In the genomic region with DNA sequence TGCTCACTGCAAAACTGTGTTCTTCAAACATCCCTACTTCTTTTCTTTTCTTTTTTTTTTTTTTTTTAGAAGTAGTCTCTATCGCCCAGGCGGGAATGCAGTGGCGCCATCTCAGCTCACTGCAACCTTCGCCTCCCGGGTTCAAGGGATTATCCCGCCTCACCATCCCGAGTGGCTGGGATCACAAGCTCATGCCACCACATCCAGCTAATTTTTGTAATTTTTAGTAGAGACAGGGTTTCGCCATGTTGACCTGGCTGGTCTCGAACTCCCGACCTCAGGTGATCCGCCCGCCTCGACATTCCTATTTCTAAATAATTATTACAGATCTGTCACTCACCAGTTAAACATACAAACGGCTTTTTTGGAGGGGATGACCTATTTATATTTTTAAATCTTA, we compare ENCODE assay signal across 9 cellular contexts. TPM values are rescaled to one million over a fixed set of nuclear protein-coding genes. Genes with fewer than 3 reads are reported as not detected.
A peak's percentile ranks its signal among the peaks of the same experiment; 100 is the strongest.
DNase-seq lines count a peak whose midpoint lies in the region; ATAC-seq and TF ChIP-seq lines count a peak whose summit lies in the region.
"Had no signal": no experiment of that assay in that cellular context is flagged by ENCODE, and none has a peak within 500 bp of the region (broad histone marks: within the 10 kb centered on the region; RNA-seq: fewer than 3 reads in every experiment).

No MANE protein-coding gene starts in this region.

- H3K4me3 ChIP-seq in GM23248, result peak overlapping the region; percentile 95
- H3K4me3 ChIP-seq in WERI-Rb-1 (ENCODE audit: low read depth, low read length), result peak overlapping the region; percentile 89
- peak overlapping the region; percentile 96 for H3K4me3 ChIP-seq in skeletal muscle cell (ENCODE audit: low read depth, low read length)

- H3K4me2 ChIP-seq in GM23248 (ENCODE audit: unreplicated experiment), result peak overlapping the region; percentile 94

- DNase-seq in GM23248 (no peak), WERI-Rb-1 (no peak), foreskin keratinocyte (no peak), skeletal muscle cell (ENCODE audit: low read depth) (no peak), NOMO-1 treated with DMSO at 0.1 percent for 48 hours (lab: John Stamatoyannopoulos, UW; ENCODE audit: unreplicated experiment) (no peak), NCI-H1417 (lab: John Stamatoyannopoulos, UW) (no peak)

- no peaks in the 10 kb centered on the region for H3K9me2 ChIP-seq in GM23248 (ENCODE audit: insufficient read depth)

- H3K79me2 ChIP-seq in GM23248 (ENCODE audit: insufficient read depth), result peaks cover 80% of the 10 kb centered on the region

- no peaks in the 10 kb centered on the region for H4K20me1 ChIP-seq in GM23248 (ENCODE audit: insufficient read depth)

- no peak for TF ChIP-seq CTCF in WERI-Rb-1 (IDR thresholded peaks at IDR 0.05; ENCODE audit: low read depth, low read length)
- no peak for TF ChIP-seq CTCF in foreskin keratinocyte (conservative IDR thresholded peaks at IDR 0.05)

- in situ Hi-C loops in GM23248 (cut with MboI), result loop anchor here (5.0 kb wide), 1 partner anchor 99 kb away; no protein-coding TSS in a partner anchor

- no peak for ATAC-seq in foreskin keratinocyte
- no peak for ATAC-seq in GM21381 (IDR thresholded peaks at IDR 0.05; ENCODE audit: unreplicated experiment)
- ATAC-seq in HG03139 (IDR thresholded peaks at IDR 0.05; ENCODE audit: unreplicated experiment), result no peak

- H3K27me3 ChIP-seq in GM23248 (replicated peaks; ENCODE audit: insufficient read depth) (no peaks in the 10 kb centered on the region), WERI-Rb-1 (ENCODE audit: insufficient read depth, low read depth, severe bottlenecking) (no peaks in the 10 kb centered on the region), foreskin keratinocyte (no peaks in the 10 kb centered on the region)

- WGBS in GM23248 (ENCODE audit: low coverage in 1 of 2, low lambda C conversion rate in 2 of 2, missing lambda C conversion rate in 2 of 2), 2 experiments, result 41 to 45% methylated on average over 14 of the region's 14 CpGs

- peak overlapping the region; percentile 84 for H2AFZ ChIP-seq in GM23248

- peak overlapping the region; percentile 94 for H3K9ac ChIP-seq in GM23248

- H3K9me3 ChIP-seq in GM23248 (ENCODE audit: low read depth) (no peaks in the 10 kb centered on the region), WERI-Rb-1 (ENCODE audit: severe bottlenecking) (no peaks in the 10 kb centered on the region)

- H3K36me3 ChIP-seq in GM23248 (ENCODE audit: low read depth) (no peaks in the 10 kb centered on the region), WERI-Rb-1 (peaks cover 14% of the 10 kb centered on the region)

- peaks cover 21% of the 10 kb centered on the region for H3F3A ChIP-seq in GM23248 (ENCODE audit: insufficient read depth)

- H3K27ac ChIP-seq in GM23248, result no peak overlapping the region; the same call in 1 of the 2 replicates
- no peak overlapping the region for H3K27ac ChIP-seq in WERI-Rb-1
- peak overlapping the region; percentile 100 for H3K27ac ChIP-seq in foreskin keratinocyte

- H3K4me1 ChIP-seq in GM23248 (ENCODE audit: insufficient read depth), result peaks cover 18% of the 10 kb centered on the region; the same call in 1 of the 2 replicates
- H3K4me1 ChIP-seq in foreskin keratinocyte, result no peaks in the 10 kb centered on the region

RNA-seq across cellular contexts. Expression of a gene that starts 1.0 kb away (rescaled TPM):
- 130 and 211 TPM in 2 replicates for total RNA-seq in GM23248 (2014; rRNA removed; shearing (Covaris generic))
- 623 and 652 TPM in 2 replicates for polyA plus RNA-seq in GM23248 (2016; fragmentation: Nextera tagmentation; extraction: Ambion mirVana)
- total RNA-seq in foreskin keratinocyte, result 152 and 162 TPM in 2 replicates
- polyA plus RNA-seq in foreskin keratinocyte, result 361 and 378 TPM in 2 replicates

RNA-seq across cellular contexts. Expression of a gene that starts 11.4 kb away (rescaled TPM):
- total RNA-seq in GM23248 (2014; rRNA removed; shearing (Covaris generic)), result not detected in 2 replicates
- polyA plus RNA-seq in GM23248 (2016; fragmentation: Nextera tagmentation; extraction: Ambion mirVana), result not detected in 2 replicates
- 0.07 and 0.10 TPM in 2 replicates for total RNA-seq in foreskin keratinocyte
- 0.06 TPM in 2 replicates for polyA plus RNA-seq in foreskin keratinocyte
- total RNA-seq: RPMI7951 had no signal

RNA-seq across cellular contexts. Expression of a gene that starts 15.6 kb away (rescaled TPM):
- total RNA-seq in GM23248 (2014; rRNA removed; shearing (Covaris generic)), result not detected in 2 replicates
- polyA plus RNA-seq in GM23248 (2016; fragmentation: Nextera tagmentation; extraction: Ambion mirVana) (0.24 and 0.31 TPM in 2 replicates), foreskin keratinocyte (0.18 and 0.47 TPM in 2 replicates)
- total RNA-seq in foreskin keratinocyte, result 0.28 and 0.34 TPM in 2 replicates
- total RNA-seq: RPMI7951 had no signal

RNA-seq across cellular contexts. Expression of a gene that starts 24.4 kb away (rescaled TPM):
- 0.25 TPM in 1 of 2 replicates, not detected in the other for total RNA-seq in GM23248 (2014; rRNA removed; shearing (Covaris generic))
- polyA plus RNA-seq in GM23248 (2016; fragmentation: Nextera tagmentation; extraction: Ambion mirVana), result 0.87 and 1.1 TPM in 2 replicates
- 4.3 and 6.7 TPM in 2 replicates for total RNA-seq in foreskin keratinocyte
- polyA plus RNA-seq in foreskin keratinocyte, result 6.9 and 10.2 TPM in 2 replicates

RNA-seq across cellular contexts. Expression of a gene that starts 32.5 kb away (rescaled TPM):
- not detected in 2 replicates for total RNA-seq in GM23248 (2014; rRNA removed; shearing (Covaris generic))
- polyA plus RNA-seq in GM23248 (2016; fragmentation: Nextera tagmentation; extraction: Ambion mirVana) (0.30 TPM in 1 of 2 replicates, not detected in the other), foreskin keratinocyte (0.30 and 0.65 TPM in 2 replicates)
- 0.21 and 0.24 TPM in 2 replicates for total RNA-seq in foreskin keratinocyte
- total RNA-seq: RPMI7951 had no signal
